ENCODE assay signal across 20 cellular contexts in the genomic region with DNA sequence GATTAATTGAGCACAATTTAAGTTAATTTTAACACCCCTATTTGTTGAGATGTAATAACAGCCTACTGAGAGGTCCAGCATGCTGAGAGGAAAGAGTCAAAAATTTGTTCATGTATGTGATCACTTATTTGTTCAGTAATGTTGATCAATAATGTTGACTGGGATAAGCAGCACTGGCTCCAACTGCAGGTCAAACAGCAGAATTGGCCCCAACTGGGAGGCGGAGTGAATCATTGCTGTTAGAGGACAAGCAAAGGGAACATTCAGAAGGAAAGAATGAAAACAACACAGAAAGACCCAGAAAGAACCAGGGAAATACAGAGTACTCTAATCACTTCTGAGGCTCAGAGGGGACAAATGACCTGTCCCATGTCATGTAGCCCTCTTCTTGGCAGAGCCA.
"Had no signal": no experiment of that assay in that cellular context is flagged by ENCODE, and none has a peak within 500 bp of the region (broad histone marks: within the 10 kb centered on the region; RNA-seq: fewer than 3 reads in every experiment).

No MANE protein-coding gene starts in this region.

- DNase-seq: KBM-7, MV-4-11, NCI-H1048, NCI-H1105 treated with DMSO at 0.1 percent for 48 hours, NCI-H1417 treated with DMSO at 0.1 percent for 48 hours, NCI-H146, NCI-H1694 treated with DMSO at 0.1 percent for 48 hours, NCI-H1930, NCI-H2081, NCI-H2107, NCI-H226, NCI-H446, NCI-H510A, NCI-H524 treated with DMSO at 0.1 percent for 48 hours, NCI-H69, NCI-H774, Right ventricle myocardium superior, RPMI8226, SK-N-SH, SW 1271 had no signal
